1 cellular context compared by ENCODE assay signal in the genomic region with DNA sequence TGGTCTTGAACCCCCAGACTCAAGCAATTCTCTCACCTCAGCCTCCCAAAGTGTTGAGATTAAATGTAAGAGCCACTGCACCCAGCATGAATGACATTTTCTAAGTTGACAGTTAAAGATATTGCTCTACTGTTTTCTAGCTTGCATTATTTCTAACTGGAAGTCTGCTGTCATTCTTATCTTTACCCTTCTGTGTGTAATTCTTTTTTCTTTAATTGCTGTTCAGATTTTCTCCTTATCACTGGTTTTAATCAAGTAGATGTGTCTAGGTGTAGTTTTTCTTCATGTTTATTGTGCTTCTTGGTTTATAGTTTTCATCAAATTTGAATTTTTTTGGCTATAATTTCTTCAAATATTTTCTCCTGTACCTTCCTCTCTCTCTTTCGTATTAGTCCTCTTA.
A peak's percentile ranks its signal among the peaks of the same experiment; 100 is the strongest.
TF ChIP-seq lines count a peak whose summit lies in the region.

No MANE protein-coding gene starts in this region.

TF ChIP-seq in HepG2, 621 proteins besides CTCF, POLR2A, EP300 and RAD21:
- peak; percentile 98 for TF ChIP-seq ZNF317 (CRISPR knock-in tag; IDR thresholded peaks at IDR 0.05)
- no peak for TF ChIP-seq NFAT5 (CRISPR knock-in tag; IDR thresholded peaks at IDR 0.05)
